8 cellular contexts compared by ENCODE assay signal in the genomic region with DNA sequence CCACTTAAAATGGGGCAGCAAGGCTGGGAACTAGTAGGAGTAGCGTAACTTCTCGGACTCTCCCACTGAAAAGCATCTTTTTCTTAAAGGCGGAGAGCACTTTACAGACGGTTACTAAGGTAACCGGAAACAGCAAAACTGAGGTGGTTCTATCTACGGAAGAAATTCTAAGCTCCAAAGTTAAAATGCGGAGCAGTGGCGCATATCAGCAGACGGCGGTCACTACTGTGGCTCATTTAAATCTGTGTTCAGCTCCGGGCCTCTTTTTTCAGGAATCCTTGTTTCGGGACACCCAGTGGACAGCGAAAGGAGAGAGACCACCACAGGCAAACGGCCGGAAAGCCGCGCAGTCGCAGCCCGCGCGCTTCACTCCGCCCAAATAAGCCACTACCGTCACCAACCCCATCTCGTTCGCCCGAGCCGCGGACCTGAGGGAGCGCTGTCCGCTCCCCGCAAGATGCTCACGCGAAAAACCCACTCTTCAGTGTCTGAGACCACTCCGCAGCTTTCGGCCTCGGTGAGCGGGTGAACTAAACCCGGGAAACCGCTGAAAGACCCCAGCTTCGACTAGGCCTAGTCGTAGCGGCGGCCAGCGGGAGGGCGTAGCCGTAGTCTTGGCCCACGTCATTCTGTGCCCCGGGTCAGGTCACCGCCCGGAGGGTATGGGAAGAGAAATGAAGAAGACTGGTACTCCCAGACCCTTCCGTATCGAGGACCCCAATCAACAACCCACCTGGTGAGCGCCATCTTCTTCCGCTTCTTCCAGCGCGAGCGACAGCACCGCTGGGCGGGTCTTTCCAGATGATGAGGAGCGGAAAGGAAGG. TPM values are rescaled to one million over a fixed set of nuclear protein-coding genes. Genes with fewer than 3 reads are reported as not detected.
DNase-seq lines count a peak whose midpoint lies in the region; ATAC-seq and TF ChIP-seq lines count a peak whose summit lies in the region.

A gene (minus strand): TSS at position 776 of the 824 bp plus-strand sequence. CDS start 29 bp downstream, at position 747.

- H3K27me3 Mint-ChIP-seq in CD8-positive, alpha-beta T cell (ENCODE audit: low read depth), result no peaks in the 10 kb centered on the region

- H3K27me3 ChIP-seq in CD8-positive, alpha-beta T cell (ENCODE audit: insufficient read depth, low read length), result no peaks in the 10 kb centered on the region
- no peaks in the 10 kb centered on the region for H3K27me3 ChIP-seq in OCI-LY1 (ENCODE audit: insufficient read depth, low read length)
- H3K27me3 ChIP-seq in esophagus (ENCODE audit: control insufficient read depth in 1 of 2, insufficient read depth in 2 of 2, low read length in 2 of 2), result no peaks in the 10 kb centered on the region
- no peaks in the 10 kb centered on the region for H3K27me3 ChIP-seq in mucosa of rectum (ENCODE audit: control insufficient read depth in 2 of 2, insufficient read depth in 2 of 2, low read length in 2 of 2)

- no peaks in the 10 kb centered on the region for H3F3A ChIP-seq in OCI-LY1 (ENCODE audit: insufficient read depth, low read length)

- DNase-seq in CD8-positive, alpha-beta T cell, result peak; percentile 78 to 95 (median 89)
- peak; percentile 84 for DNase-seq in activated T-cell treated with anti-CD3 and anti-CD28 coated beads, Interleukin-2, amount 50 U/mL, for 1 hour
- peak; percentile 91 for DNase-seq in stimulated activated CD8-positive, alpha-beta memory T cell treated with anti-CD3 and anti-CD28 coated beads, Interleukin-4, amount 100 ng/mL, for 48 hours

- intact Hi-C loops in CD8-positive, alpha-beta T cell (cut with DNase I, micrococcal nuclease), result loop anchor here (1.0 to 10.0 kb wide), 10 partner anchors 40 to 1608 kb away; a partner anchor contains a TSS

- H3K79me2 ChIP-seq in OCI-LY1 (ENCODE audit: insufficient read depth, low read length), result peaks cover 44% of the 10 kb centered on the region

- H3K9me3 ChIP-seq in CD8-positive, alpha-beta T cell (ENCODE audit: low read length), result no peaks in the 10 kb centered on the region
- H3K9me3 ChIP-seq in OCI-LY1 (ENCODE audit: low read length) (no peaks in the 10 kb centered on the region), esophagus (ENCODE audit: control insufficient read depth in 2 of 2, insufficient read depth in 1 of 2, low read depth in 1 of 2, low read length in 1 of 2) (no peaks in the 10 kb centered on the region), mucosa of rectum (ENCODE audit: control insufficient read depth in 2 of 2, low read length in 2 of 2) (no peaks in the 10 kb centered on the region)

- H3K4me3 ChIP-seq in CD8-positive, alpha-beta T cell (ENCODE audit: low read depth, low read length), result peak within 1 kb of the TSS; percentile 90
- peak within 1 kb of the TSS; percentile 98 for H3K4me3 ChIP-seq in OCI-LY1 (ENCODE audit: low read depth, low read length, poor library complexity, severe bottlenecking)
- peak within 1 kb of the TSS; percentile 88 to 92 for H3K4me3 ChIP-seq in esophagus (ENCODE audit: low read depth in 1 of 2, low read length in 2 of 2)
- H3K4me3 ChIP-seq in mucosa of rectum (ENCODE audit: low read length in 2 of 2), result peak within 1 kb of the TSS; percentile 95 to 98

- H3K27ac Mint-ChIP-seq in CD8-positive, alpha-beta T cell, result peak within 1 kb of the TSS; percentile 98

- H3K4me2 ChIP-seq in OCI-LY1 (ENCODE audit: low read length), result peak within 1 kb of the TSS; percentile 100

- CTCF ChIA-PET in CD8-positive, alpha-beta T cell (lab: Charles Lee), result interaction anchor here (0.9 to 1.0 kb wide), 2 partner anchors 40 to 445 kb away, joined by 3 to 4 read pairs; a partner anchor contains a TSS

- no peaks in the 10 kb centered on the region for H3K9me2 ChIP-seq in OCI-LY1 (ENCODE audit: low read depth, low read length)

- TF ChIP-seq CTCF in CD8-positive, alpha-beta T cell (IDR thresholded peaks at IDR 0.05), result no peak
- TF ChIP-seq CTCF in OCI-LY1 (IDR thresholded peaks at IDR 0.05; ENCODE audit: low read length), result 0 out of 2 replicates have a peak, but pooled peaks have one; percentile 5

- H3K9ac ChIP-seq in OCI-LY1 (ENCODE audit: low read length) (peak within 1 kb of the TSS; percentile 96), mucosa of rectum (ENCODE audit: low read depth in 1 of 2, low read length in 2 of 2) (peak within 1 kb of the TSS; percentile 92 to 95)

- peaks cover 25% of the 10 kb centered on the region for H3K36me3 Mint-ChIP-seq in CD8-positive, alpha-beta T cell

- no peaks in the 10 kb centered on the region for H3K9me3 Mint-ChIP-seq in CD8-positive, alpha-beta T cell

- peak; percentile 91 for ATAC-seq in CD8-positive, alpha-beta T cell
- ATAC-seq in GM19395 (IDR thresholded peaks at IDR 0.05; ENCODE audit: unreplicated experiment) (peak; percentile 96), HG03565 (IDR thresholded peaks at IDR 0.05; ENCODE audit: unreplicated experiment) (peak; percentile 90)

- H3K4me1 Mint-ChIP-seq in CD8-positive, alpha-beta T cell (ENCODE audit: low read depth), result peaks cover 51% of the 10 kb centered on the region

- POLR2A ChIA-PET in CD8-positive, alpha-beta T cell (lab: Charles Lee), result interaction anchor here (0.6 to 2.2 kb wide), 6 partner anchors 8 to 439 kb away, joined by 3 to 9 read pairs (median 4); a partner anchor contains a TSS

- peaks cover 34% of the 10 kb centered on the region for H3K4me1 ChIP-seq in CD8-positive, alpha-beta T cell (ENCODE audit: insufficient read depth, low read length)
- H3K4me1 ChIP-seq in OCI-LY1 (ENCODE audit: insufficient read depth, low read length, severe bottlenecking) (peaks cover 47% of the 10 kb centered on the region), esophagus (ENCODE audit: control insufficient read depth in 2 of 2, insufficient read depth in 2 of 2, low read length in 1 of 2) (peaks cover 0 to 5% of the 10 kb centered on the region in 2 donors), mucosa of rectum (ENCODE audit: control insufficient read depth in 2 of 2, insufficient read depth in 2 of 2, low read length in 2 of 2) (peaks cover 15 to 24% of the 10 kb centered on the region in 2 donors)

- no peaks in the 10 kb centered on the region for H3K36me3 ChIP-seq in CD8-positive, alpha-beta T cell (ENCODE audit: insufficient read depth, low read length)
- H3K36me3 ChIP-seq in OCI-LY1 (ENCODE audit: insufficient read depth, low read length) (peaks cover 34% of the 10 kb centered on the region), esophagus (ENCODE audit: control insufficient read depth in 2 of 2, insufficient read depth in 2 of 2, low read length in 1 of 2) (peaks cover 2 to 4% of the 10 kb centered on the region in 2 donors), mucosa of rectum (ENCODE audit: control insufficient read depth in 2 of 2, insufficient read depth in 2 of 2, low read length in 2 of 2) (peaks cover 4% of the 10 kb centered on the region in 2 donors)

- H3K27ac ChIP-seq in CD8-positive, alpha-beta T cell (ENCODE audit: low read depth, low read length), result peak within 1 kb of the TSS; percentile 97
- peak within 1 kb of the TSS; percentile 76 for H3K27ac ChIP-seq in OCI-LY1 (ENCODE audit: low read depth, low read length, poor library complexity, severe bottlenecking)
- peak within 1 kb of the TSS; percentile 88 to 92 for H3K27ac ChIP-seq in esophagus (ENCODE audit: low read depth in 2 of 2, low read length in 1 of 2)
- H3K27ac ChIP-seq in mucosa of rectum (ENCODE audit: low read depth in 2 of 2, low read length in 2 of 2), result peak within 1 kb of the TSS; percentile 89 to 91

- WGBS in esophagus, 2 donors, result 0% methylated on average over 60 of the region's 60 CpGs

- no peaks in the 10 kb centered on the region for H4K20me1 ChIP-seq in OCI-LY1 (ENCODE audit: insufficient read depth, low read length)

- peak within 1 kb of the TSS; percentile 99 for H2AFZ ChIP-seq in OCI-LY1 (ENCODE audit: low read length)

- peak within 1 kb of the TSS; percentile 96 for H3K4me3 Mint-ChIP-seq in CD8-positive, alpha-beta T cell

RNA-seq across cellular contexts. Expression of the gene that starts here (rescaled TPM):
- total RNA-seq in CD8-positive, alpha-beta T cell, result 100 to 1,000 TPM; 115 to 124 TPM
- 10 to 100 TPM; 20.0 to 32.7 TPM for polyA plus RNA-seq in esophagus

Comparison
In these comparisons a context has a peak if more than half of its experiments do, and no peak if none do; other contexts are left out.
1. Peak in every context shown above with its lines: DNase-seq, ATAC-seq, H3K4me3 ChIP-seq and H3K27ac ChIP-seq.